1 cellular context compared by ENCODE assay signal in genomic region chr13:110475117-110475516, GRCh38.
TF ChIP-seq lines count a peak whose summit lies in the region.

No MANE protein-coding gene starts in this region.

TF ChIP-seq in WTC11, 78 proteins besides CTCF, POLR2A, EP300 and RAD21:
- TF ChIP-seq ZBTB21 (CRISPR knock-in tag; IDR thresholded peaks at IDR 0.05; ENCODE audit: borderline replicate concordance): no peak
- TF ChIP-seq NFYB (CRISPR knock-in tag; conservative IDR thresholded peaks at IDR 0.05; ENCODE audit: low read depth): no peak
- no peak for TF ChIP-seq MXD4 (CRISPR knock-in tag; IDR thresholded peaks at IDR 0.05; ENCODE audit: borderline replicate concordance)
- no peak for TF ChIP-seq IRF1 (CRISPR knock-in tag; IDR thresholded peaks at IDR 0.05)
- TF ChIP-seq FOXP4 (CRISPR knock-in tag; IDR thresholded peaks at IDR 0.05): no peak
- no peak for TF ChIP-seq ZNF232 (CRISPR knock-in tag; IDR thresholded peaks at IDR 0.05)
- no peak for TF ChIP-seq ZNF138 (CRISPR knock-in tag; conservative IDR thresholded peaks at IDR 0.05)
- no peak for TF ChIP-seq CDX4 (CRISPR knock-in tag; IDR thresholded peaks at IDR 0.05; ENCODE audit: borderline replicate concordance)
- no peak for TF ChIP-seq NR1H2 (CRISPR knock-in tag; IDR thresholded peaks at IDR 0.05)
- TF ChIP-seq KAT7 (CRISPR knock-in tag; IDR thresholded peaks at IDR 0.05; ENCODE audit: borderline replicate concordance): no peak
- no peak for TF ChIP-seq SMAD3 (CRISPR knock-in tag; IDR thresholded peaks at IDR 0.05; ENCODE audit: borderline replicate concordance)
- TF ChIP-seq ELF4 (CRISPR knock-in tag; IDR thresholded peaks at IDR 0.05; ENCODE audit: low read depth): no peak
- no peak for TF ChIP-seq TEAD1 (CRISPR knock-in tag; IDR thresholded peaks at IDR 0.05)
